8 cellular contexts compared by ENCODE assay signal in the genomic region with DNA sequence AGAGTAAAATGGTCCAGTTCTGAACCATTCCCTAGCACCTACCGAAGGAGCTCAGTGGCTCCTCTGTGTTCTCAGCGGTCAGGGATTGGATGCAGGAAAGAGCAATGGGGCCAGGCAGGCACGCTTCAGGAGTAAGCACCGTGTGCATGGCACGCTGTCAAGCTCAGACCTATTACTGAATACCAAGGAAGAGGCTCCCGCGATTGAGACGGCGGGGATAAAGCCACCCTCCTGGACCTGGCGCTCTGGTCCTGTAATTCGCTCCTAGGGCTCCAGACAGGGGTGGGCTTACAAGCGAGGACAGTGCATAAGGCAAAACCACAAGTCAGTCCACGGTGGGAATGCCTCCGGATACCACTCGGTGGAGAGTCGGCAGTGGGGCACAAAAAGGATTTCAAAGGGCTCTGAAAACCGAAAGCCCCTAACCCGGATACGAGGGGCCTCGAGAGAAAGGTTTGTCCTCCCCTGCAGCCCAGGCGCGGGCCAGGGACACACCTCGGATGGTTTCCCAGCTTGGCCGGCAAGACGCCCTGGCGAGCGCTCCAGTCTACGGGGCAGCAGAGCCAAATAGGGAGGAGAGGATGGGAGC. TPM values are rescaled to one million over a fixed set of nuclear protein-coding genes. Genes with fewer than 3 reads are reported as not detected.
DNase-seq lines count a peak whose midpoint lies in the region; ATAC-seq, FAIRE-seq and TF ChIP-seq lines count a peak whose summit lies in the region.

No MANE protein-coding gene starts in this region.

- WGBS in K562 (ENCODE audit: insufficient coverage, low coverage, missing lambda C conversion rate): 18% methylated on average over 23 of the region's 28 CpGs
- no CpG with 5 or more reads among the region's 28 CpGs for WGBS in iPS DF 6.9 (ENCODE audit: insufficient coverage, insufficient read length)

- TF ChIP-seq RAD21 in K562 (CRISPR knock-in tag; conservative IDR thresholded peaks at IDR 0.05 in 1 of 2, IDR thresholded peaks at IDR 0.05 in 1 of 2): no peak

- H3K27ac ChIP-seq in BLaER1: peak overlapping the region; percentile 90
- H3K27ac ChIP-seq in OCI-LY3 (ENCODE audit: low read length): no peak overlapping the region
- H3K27ac ChIP-seq in K562 (ENCODE audit: extremely low read depth, low read depth, low read length): peak overlapping the region; percentile 79
- no peak overlapping the region for H3K27ac ChIP-seq in iPS DF 6.9 (ENCODE audit: low read length)

- H3K9me3 ChIP-seq in BLaER1: no peaks in the 10 kb centered on the region
- H3K9me3 ChIP-seq in OCI-LY3 (ENCODE audit: insufficient read depth, low read length): no peaks in the 10 kb centered on the region
- no peaks in the 10 kb centered on the region for H3K9me3 ChIP-seq in K562 (replicated peaks; ENCODE audit: control insufficient read depth, insufficient read depth, low read depth, low read length)
- H3K9me3 ChIP-seq in iPS DF 6.9 (ENCODE audit: control insufficient read depth, insufficient read depth, low read length): no peaks in the 10 kb centered on the region

- no peaks in the 10 kb centered on the region for H3K27me3 ChIP-seq in BLaER1
- H3K27me3 ChIP-seq in OCI-LY3 (ENCODE audit: low read depth, low read length): no peaks in the 10 kb centered on the region
- no peaks in the 10 kb centered on the region for H3K27me3 ChIP-seq in K562 (ENCODE audit: control insufficient read depth in 2 of 2, insufficient read depth in 2 of 2, low read length in 2 of 2)
- H3K27me3 ChIP-seq in iPS DF 6.9 (ENCODE audit: control insufficient read depth, insufficient read depth, low read length): peaks cover 2% of the 10 kb centered on the region; the same call in 1 of the 2 replicates

- peak; percentile 19 for FAIRE-seq in K562 (lab: Jason Lieb, UNC)

- no TSS peak for BruUV-seq in K562 (replicated peaks; lab: Mats Ljungman, UMichigan)

- H3K4me2 ChIP-seq in BLaER1 (peak overlapping the region; percentile 90), OCI-LY3 (ENCODE audit: low read length) (peak overlapping the region; percentile 93), K562 (ENCODE audit: insufficient read depth, low read length) (peak overlapping the region; percentile 80)

- in situ Hi-C loops in K562 (cut with MboI): loop anchor here (10.0 to 25.0 kb wide), 3 partner anchors 718 to 1006 kb away; partner anchors contain the start of gene CCDC152

- peaks cover 12% of the 10 kb centered on the region; the same call in 1 of the 2 replicates for H3K36me3 ChIP-seq in BLaER1
- no peaks in the 10 kb centered on the region for H3K36me3 ChIP-seq in OCI-LY3 (replicated peaks; ENCODE audit: low read depth, low read length)
- H3K36me3 ChIP-seq in K562 (ENCODE audit: control insufficient read depth, insufficient read depth, low read length): peaks cover 10% of the 10 kb centered on the region; the same call in 2 of the 3 replicates
- H3K36me3 ChIP-seq in iPS DF 6.9 (ENCODE audit: control insufficient read depth, insufficient read depth, low read length): no peaks in the 10 kb centered on the region

- DNase-seq in K562 (ENCODE audit: extremely low read depth in 1 of 4, low spot score in 3 of 4): peak; percentile 28 to 55 (median 36)
- no peak for DNase-seq in iPS DF 6.9 (ENCODE audit: low read depth, low spot score)
- DNase-seq in renal cortical epithelial cell (ENCODE audit: low read depth): peak; percentile 37

- POLR2A ChIA-PET in K562 (lab: Yijun Ruan, JAX): interaction anchor here (0.7 to 3.5 kb wide), 6 partner anchors 10 to 57 kb away, joined by 3 to 25 read pairs (median 6); partner anchors contain the start of genes FBXO4 and RIMOC1

- CTCF ChIA-PET in K562 (lab: Yijun Ruan, JAX; ENCODE audit: low intra/inter-chr PET ratio): no interaction called here

- TF ChIP-seq EP300 in K562 (IDR thresholded peaks at IDR 0.05; ENCODE audit: low read length): no peak

- H3K9me1 ChIP-seq in K562 (ENCODE audit: control insufficient read depth, insufficient read depth, low read length): no peaks in the 10 kb centered on the region

- TF ChIP-seq POLR2A in K562 (conservative IDR thresholded peaks at IDR 0.05): no peak

- TF ChIP-seq CTCF in OCI-LY3 (IDR thresholded peaks at IDR 0.05; ENCODE audit: low read depth, low read length): no peak
- no peak for TF ChIP-seq CTCF in K562 (IDR thresholded peaks at IDR 0.05 in 2 of 3, conservative IDR thresholded peaks at IDR 0.05 in 1 of 3; ENCODE audit: insufficient read depth in 2 of 3, low read depth in 1 of 3, low read length in 3 of 3)

- H3K4me3 ChIP-seq in BLaER1 (peak overlapping the region; percentile 89), OCI-LY3 (ENCODE audit: low read length) (peak overlapping the region; percentile 87), K562 (peak overlapping the region; percentile 57), iPS DF 6.9 (ENCODE audit: low read length) (peak overlapping the region; percentile 73; the same call in 1 of the 2 replicates)

- ATAC-seq in GM21526 (IDR thresholded peaks at IDR 0.05; ENCODE audit: low FRiP score, unreplicated experiment) (peak; percentile 1), K562 (peak; percentile 48), HG02938 (IDR thresholded peaks at IDR 0.05; ENCODE audit: unreplicated experiment) (no peak), HG03457 (IDR thresholded peaks at IDR 0.05; ENCODE audit: unreplicated experiment) (no peak)

- H3K79me2 ChIP-seq in OCI-LY3 (ENCODE audit: low read length) (peaks cover 24% of the 10 kb centered on the region), K562 (ENCODE audit: control insufficient read depth, insufficient read depth, low read length) (peaks cover 55% of the 10 kb centered on the region)

- H2AFZ ChIP-seq in OCI-LY3 (ENCODE audit: low read depth, low read length) (0 out of 2 replicates have a peak overlapping the region, but pooled peaks have one; percentile 79), K562 (ENCODE audit: low read depth, low read length) (peak overlapping the region; percentile 88)

- peaks cover 23% of the 10 kb centered on the region for H3K4me1 ChIP-seq in BLaER1
- peaks cover 15% of the 10 kb centered on the region for H3K4me1 ChIP-seq in OCI-LY3 (ENCODE audit: low read length)
- H3K4me1 ChIP-seq in K562 (replicated peaks in 1 of 2; ENCODE audit: control insufficient read depth in 2 of 2, insufficient read depth in 2 of 2, low read length in 2 of 2): peaks cover 14 to 16% of the 10 kb centered on the region in 2 experiments; a peak in 4 of 5 replicates
- no peaks in the 10 kb centered on the region for H3K4me1 ChIP-seq in iPS DF 6.9 (ENCODE audit: control insufficient read depth, insufficient read depth, low read length)

- peaks cover 19% of the 10 kb centered on the region for H4K20me1 ChIP-seq in BLaER1
- 0 out of 2 replicates have a peak, but pooled peaks cover 3% of the 10 kb centered on the region for H4K20me1 ChIP-seq in OCI-LY3 (ENCODE audit: insufficient read depth, low read length)
- H4K20me1 ChIP-seq in K562 (replicated peaks; ENCODE audit: control insufficient read depth, insufficient read depth, low read length): no peaks in the 10 kb centered on the region

- H3K9ac ChIP-seq in BLaER1 (peak overlapping the region; percentile 88), OCI-LY3 (ENCODE audit: low read length) (peak overlapping the region; percentile 78), K562 (ENCODE audit: insufficient read depth in 1 of 2, low read depth in 2 of 2, low read length in 2 of 2) (peak overlapping the region; percentile 81 to 92)

- intact Hi-C loops in K562 (cut with micrococcal nuclease): loop anchor here (2.0 kb wide), 1 partner anchor 56 kb away; the partner anchor contains the start of gene FBXO4

RNA-seq across cellular contexts. Expression of gene OXCT1, which starts 1.0 kb away (rescaled TPM):
- 19.0 and 39.2 TPM in 2 replicates for total RNA-seq in K562 (2011; cell fraction: chromatin; rRNA removed; ENCODE audit: low replicate concordance)
- 12.0 and 17.2 TPM in 2 replicates for total RNA-seq in K562 (2011; cell fraction: nucleolus; rRNA removed)
- 20.5 and 31.0 TPM in 2 replicates for total RNA-seq in K562 (2011; cell fraction: nucleoplasm; rRNA removed)
- total RNA-seq in K562 (2014; rRNA removed) (26.6 and 28.8 TPM in 2 replicates), K562 (2014; rRNA removed; fragmentation: Illumina TruSeq; extraction: Trizol) (50.6 and 56.8 TPM in 2 replicates), K562 (2015; rRNA removed; fragmentation: Illumina TruSeq; extraction: Trizol) (46.6 and 50.4 TPM in 2 replicates), K562 (2021) (34.7 and 35.8 TPM in 2 replicates), renal cortical epithelial cell (20.5 and 23.5 TPM in 2 replicates)
- polyA plus RNA-seq in K562 (2011; rRNA removed) (37.6 and 42.3 TPM in 2 replicates), K562 (2014; fragmentation: Illumina TruSeq; extraction: Trizol) (44.3 and 51.0 TPM in 2 replicates), K562 (2014; fragmentation: Nextera tagmentation; extraction: Ambion mirVana) (10 to 100 TPM; 24.7 to 41.9 TPM), K562 (2014; rRNA removed) (41.2 and 61.2 TPM in 2 replicates)
- polyA plus RNA-seq in K562 (2011; cell fraction: cytosol; rRNA removed): 7.5 and 23.0 TPM in 2 replicates
- 10.9 and 29.4 TPM in 2 replicates for polyA plus RNA-seq in K562 (2011; cell fraction: nucleus; rRNA removed)
- 33.7 and 65.0 TPM in 2 replicates for polyA plus RNA-seq in K562 (2012)
- 61.4 and 117 TPM in 2 replicates for polyA minus RNA-seq in K562 (2011; rRNA and poly(A)+ RNA removed)
- polyA minus RNA-seq in K562 (2011; cell fraction: cytosol; rRNA and poly(A)+ RNA removed): 15.7 and 26.4 TPM in 2 replicates
- 17.0 and 54.2 TPM in 2 replicates for polyA minus RNA-seq in K562 (2011; cell fraction: nucleus; rRNA and poly(A)+ RNA removed)

RNA-seq across cellular contexts. Expression of gene RIMOC1, which starts 34.9 kb away (rescaled TPM):
- total RNA-seq in K562 (2011; cell fraction: chromatin; rRNA removed; ENCODE audit: low replicate concordance): 9.3 and 33.8 TPM in 2 replicates
- 5.0 and 6.3 TPM in 2 replicates for total RNA-seq in K562 (2011; cell fraction: nucleolus; rRNA removed)
- total RNA-seq in K562 (2011; cell fraction: nucleoplasm; rRNA removed): 20.1 and 37.6 TPM in 2 replicates
- total RNA-seq in K562 (2014; rRNA removed) (13.8 and 19.6 TPM in 2 replicates), K562 (2014; rRNA removed; fragmentation: Illumina TruSeq; extraction: Trizol) (38.3 and 42.1 TPM in 2 replicates), K562 (2015; rRNA removed; fragmentation: Illumina TruSeq; extraction: Trizol) (30.3 and 30.8 TPM in 2 replicates), K562 (2021) (47.5 and 48.7 TPM in 2 replicates), renal cortical epithelial cell (13.0 and 18.1 TPM in 2 replicates)
- polyA plus RNA-seq in K562 (2011; rRNA removed) (47.9 and 63.1 TPM in 2 replicates), K562 (2014; fragmentation: Illumina TruSeq; extraction: Trizol) (33.7 and 40.6 TPM in 2 replicates), K562 (2014; fragmentation: Nextera tagmentation; extraction: Ambion mirVana) (10 to 100 TPM; 11.6 to 14.3 TPM), K562 (2014; rRNA removed) (26.3 and 34.9 TPM in 2 replicates)
- polyA plus RNA-seq in K562 (2011; cell fraction: cytosol; rRNA removed): 14.0 and 39.5 TPM in 2 replicates
- 19.8 and 31.5 TPM in 2 replicates for polyA plus RNA-seq in K562 (2011; cell fraction: nucleus; rRNA removed)
- polyA plus RNA-seq in K562 (2012): 9.2 and 13.4 TPM in 2 replicates
- polyA minus RNA-seq in K562 (2011; rRNA and poly(A)+ RNA removed): 69.0 and 79.7 TPM in 2 replicates
- polyA minus RNA-seq in K562 (2011; cell fraction: cytosol; rRNA and poly(A)+ RNA removed): 14.0 and 24.0 TPM in 2 replicates
- polyA minus RNA-seq in K562 (2011; cell fraction: nucleus; rRNA and poly(A)+ RNA removed): 15.8 and 23.4 TPM in 2 replicates

RNA-seq across cellular contexts. Expression of gene FBXO4, which starts 55.8 kb away (rescaled TPM):
- total RNA-seq in K562 (2011; cell fraction: chromatin; rRNA removed; ENCODE audit: low replicate concordance): 9.4 and 30.6 TPM in 2 replicates
- total RNA-seq in K562 (2011; cell fraction: nucleolus; rRNA removed): 7.9 and 8.7 TPM in 2 replicates
- total RNA-seq in K562 (2011; cell fraction: nucleoplasm; rRNA removed): 20.8 and 29.9 TPM in 2 replicates
- 17.1 and 18.3 TPM in 2 replicates for total RNA-seq in K562 (2014; rRNA removed)
- total RNA-seq in K562 (2014; rRNA removed; fragmentation: Illumina TruSeq; extraction: Trizol): 21.0 and 24.9 TPM in 2 replicates
- total RNA-seq in K562 (2015; rRNA removed; fragmentation: Illumina TruSeq; extraction: Trizol): 18.9 and 19.6 TPM in 2 replicates
- 15.1 and 19.6 TPM in 2 replicates for total RNA-seq in K562 (2021)
- 31.2 and 33.4 TPM in 2 replicates for polyA plus RNA-seq in K562 (2011; rRNA removed)
- 7.6 and 22.2 TPM in 2 replicates for polyA plus RNA-seq in K562 (2011; cell fraction: cytosol; rRNA removed)
- polyA plus RNA-seq in K562 (2011; cell fraction: nucleus; rRNA removed): 11.7 and 19.2 TPM in 2 replicates
- polyA plus RNA-seq in K562 (2012): 11.3 and 23.0 TPM in 2 replicates
- 19.0 and 19.3 TPM in 2 replicates for polyA plus RNA-seq in K562 (2014; fragmentation: Illumina TruSeq; extraction: Trizol)
- 1 to 10 TPM; 5.9 to 8.2 TPM for polyA plus RNA-seq in K562 (2014; fragmentation: Nextera tagmentation; extraction: Ambion mirVana)
- 19.7 and 20.4 TPM in 2 replicates for polyA plus RNA-seq in K562 (2014; rRNA removed)
- 29.8 and 38.5 TPM in 2 replicates for polyA minus RNA-seq in K562 (2011; rRNA and poly(A)+ RNA removed)
- polyA minus RNA-seq in K562 (2011; cell fraction: cytosol; rRNA and poly(A)+ RNA removed): 10.0 and 10.7 TPM in 2 replicates
- polyA minus RNA-seq in K562 (2011; cell fraction: nucleus; rRNA and poly(A)+ RNA removed): 12.8 and 29.5 TPM in 2 replicates
- 11.1 and 18.6 TPM in 2 replicates for total RNA-seq in renal cortical epithelial cell

Comparison
In these comparisons a context has a peak if more than half of its experiments do, and no peak if none do; other contexts are left out.
1. H3K27ac ChIP-seq: peak in BLaER1 (single experiment) and K562 (single experiment); none in OCI-LY3 (single experiment) and iPS DF 6.9 (single experiment).
2. ATAC-seq: peak in GM21526 (single experiment) and K562 (single experiment); none in HG02938 (single experiment) and HG03457 (single experiment).
3. Peak in every context shown above with its lines, with median percentiles within 50 percentile points of each other: H3K4me2 ChIP-seq, H3K4me3 ChIP-seq and H3K9ac ChIP-seq.